Comparison of ENCODE assay signal across 13 cellular contexts in the genomic region with DNA sequence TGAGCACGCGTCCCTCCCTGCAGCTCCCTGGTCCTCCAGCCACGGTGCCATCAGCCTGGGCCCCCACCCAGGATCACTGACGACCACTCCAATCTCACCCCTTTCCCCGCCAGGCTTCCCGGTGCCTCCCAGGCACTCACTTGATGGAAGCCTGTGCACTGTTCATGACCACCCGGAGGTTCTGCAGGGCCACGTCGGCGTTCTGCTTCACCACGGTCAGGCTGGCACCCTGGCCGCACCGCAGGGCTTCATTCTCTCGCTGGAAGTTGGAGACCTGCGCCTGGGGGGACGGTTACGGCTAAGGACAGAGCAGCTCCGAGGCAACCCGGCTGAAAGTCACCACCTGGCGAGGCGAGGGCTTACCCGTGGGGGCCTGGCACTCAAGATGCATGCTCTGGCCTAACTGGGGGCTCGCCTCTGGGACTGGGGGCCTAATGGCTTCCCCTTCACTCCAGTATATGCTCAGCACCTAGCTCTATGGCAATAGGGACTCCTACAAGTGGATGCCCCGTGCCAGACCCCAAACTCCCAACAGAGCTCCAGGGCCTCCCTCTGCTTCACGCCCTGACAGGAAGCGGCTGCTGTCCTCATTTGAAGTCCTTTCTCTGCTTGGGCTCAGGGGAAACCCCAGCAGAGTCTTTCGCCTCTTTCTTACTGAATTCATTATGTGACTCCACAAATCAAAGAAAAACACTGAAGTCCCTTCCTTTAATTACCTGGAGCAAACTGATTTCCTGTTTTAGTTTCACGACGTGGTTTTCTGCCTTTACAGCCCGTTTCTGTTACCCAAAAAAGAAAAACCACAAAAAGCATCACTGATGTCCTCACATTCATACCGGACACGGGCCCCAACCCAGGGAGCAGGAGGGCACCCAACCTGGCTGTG. TPM values are rescaled to one million over a fixed set of nuclear protein-coding genes. Genes with fewer than 3 reads are reported as not detected.
DNase-seq lines count a peak whose midpoint lies in the region; ATAC-seq, FAIRE-seq and TF ChIP-seq lines count a peak whose summit lies in the region.
"Had no signal": no experiment of that assay in that cellular context is flagged by ENCODE, and none has a peak within 500 bp of the region (broad histone marks: within the 10 kb centered on the region; RNA-seq: fewer than 3 reads in every experiment).

No MANE protein-coding gene starts in this region.

- ATAC-seq in naive B cell (ENCODE audit: low read depth in 2 of 2) (no peak), GM21723 (IDR thresholded peaks at IDR 0.05; ENCODE audit: unreplicated experiment) (no peak), HG03045 (IDR thresholded peaks at IDR 0.05; ENCODE audit: unreplicated experiment) (no peak), GM18858 (IDR thresholded peaks at IDR 0.05; ENCODE audit: unreplicated experiment) (no peak)

- peaks cover 0 to 8% of the 10 kb centered on the region in 2 donors for H3K36me3 Mint-ChIP-seq in naive B cell
- H3K36me3 Mint-ChIP-seq: type B pancreatic cell had no signal

- no peak for FAIRE-seq in H54 (lab: Jason Lieb, UNC)
- FAIRE-seq: G401.6 had no signal

- peak overlapping the region; percentile 80 to 90 (median 86) for H3K4me2 ChIP-seq in BLaER1 treated with 17β-estradiol and CSF1 and Interleukin-3, amounts not matched to agents 10 nM and 100 nM
- H3K4me2 ChIP-seq in KMS-11 = peak overlapping the region; percentile 55

- no peaks in the 10 kb centered on the region for H3K9me3 ChIP-seq in BLaER1 treated with 17β-estradiol and CSF1 and Interleukin-3, amounts not matched to agents 10 nM and 100 nM (replicated peaks in 1 of 11)

- TF ChIP-seq CTCF in KMS-11 (conservative IDR thresholded peaks at IDR 0.05; ENCODE audit: low read depth, low read length) = no peak

- H3K9me3 Mint-ChIP-seq in naive B cell = no peaks in the 10 kb centered on the region
- H3K9me3 Mint-ChIP-seq: type B pancreatic cell had no signal

- no peaks in the 10 kb centered on the region for H3K27me3 Mint-ChIP-seq in naive B cell
- H3K27me3 Mint-ChIP-seq: type B pancreatic cell had no signal

- H3K4me3 ChIP-seq in BLaER1 treated with 17β-estradiol and CSF1 and Interleukin-3, amounts not matched to agents 10 nM and 100 nM = peak overlapping the region in 3 of 10 experiments; percentile 2 to 33 (median 26); a peak in 2 of 20 replicates
- no peak overlapping the region for H3K4me3 ChIP-seq in KMS-11 (IDR thresholded peaks at IDR 0.05; ENCODE audit: insufficient read depth, low read depth, low read length)

- H3K36me3 ChIP-seq in BLaER1 treated with 17β-estradiol and CSF1 and Interleukin-3, amounts not matched to agents 10 nM and 100 nM = peaks cover 50 to 67% (median 60%) of the 10 kb centered on the region in 11 experiments
- H3K36me3 ChIP-seq in KMS-11 (ENCODE audit: insufficient read depth) = no peaks in the 10 kb centered on the region

- TF ChIP-seq POLR2A in H54 (IDR thresholded peaks at IDR 0.05; ENCODE audit: low read depth, low read length) = no peak

- peaks cover 38 to 62% (median 55%) of the 10 kb centered on the region in 10 experiments for H3K4me1 ChIP-seq in BLaER1 treated with 17β-estradiol and CSF1 and Interleukin-3, amounts not matched to agents 10 nM and 100 nM
- peaks cover 65% of the 10 kb centered on the region for H3K4me1 ChIP-seq in KMS-11 (ENCODE audit: low read depth, poor library complexity, severe bottlenecking)
- H3K4me1 ChIP-seq: parathyroid adenoma had no signal

- H3K79me2 ChIP-seq in KMS-11 (ENCODE audit: insufficient read depth, low read depth) = peaks cover 23% of the 10 kb centered on the region
- H3K79me2 ChIP-seq: parathyroid adenoma had no signal

- peak; percentile 38 for DNase-seq in activated T-cell treated with anti-CD3 and anti-CD28 coated beads for 48 hours (ENCODE audit: low read depth)
- DNase-seq in naive B cell = no peak
- DNase-seq in H54 (ENCODE audit: insufficient read length, low spot score) = no peak
- DNase-seq: caudate nucleus, NCI-H1694 treated with DMSO at 0.1 percent for 48 hours had no signal

- peak overlapping the region; percentile 86 to 95 (median 90) for H3K27ac Mint-ChIP-seq in naive B cell
- H3K27ac Mint-ChIP-seq: type B pancreatic cell had no signal

- no peaks in the 10 kb centered on the region for H3K27me3 ChIP-seq in BLaER1 treated with 17β-estradiol and CSF1 and Interleukin-3, amounts not matched to agents 10 nM and 100 nM
- H3K27me3 ChIP-seq in KMS-11 (ENCODE audit: insufficient read depth, low read depth) = no peaks in the 10 kb centered on the region

- H3K4me3 Mint-ChIP-seq in naive B cell = peak overlapping the region; percentile 66 to 80 (median 70)
- H3K4me3 Mint-ChIP-seq: type B pancreatic cell had no signal

- H3K27ac ChIP-seq in BLaER1 treated with 17β-estradiol and CSF1 and Interleukin-3, amounts not matched to agents 10 nM and 100 nM = peak overlapping the region in 10 of 11 experiments; percentile 3 to 67 (median 58); a peak in 18 of 22 replicates
- peak overlapping the region; percentile 49 for H3K27ac ChIP-seq in KMS-11
- H3K27ac ChIP-seq: parathyroid adenoma had no signal

- peak overlapping the region; percentile 24 to 75 (median 62); a peak in 21 of 22 replicates for H3K9ac ChIP-seq in BLaER1 treated with 17β-estradiol and CSF1 and Interleukin-3, amounts not matched to agents 10 nM and 100 nM
- no peak overlapping the region for H3K9ac ChIP-seq in KMS-11
- H3K9ac ChIP-seq: parathyroid adenoma had no signal

- H3K4me1 Mint-ChIP-seq in naive B cell = peaks cover 31 to 67% (median 40%) of the 10 kb centered on the region in 3 donors

- H4K20me1 ChIP-seq in BLaER1 treated with 17β-estradiol and CSF1 and Interleukin-3, amounts not matched to agents 10 nM and 100 nM = peaks cover 16 to 57% (median 28%) of the 10 kb centered on the region in 11 experiments; a peak in 18 of 22 replicates
- 0 out of 2 replicates have a peak, but pooled peaks cover under 1% of the 10 kb centered on the region for H4K20me1 ChIP-seq in KMS-11 (ENCODE audit: insufficient read depth)

- H2AFZ ChIP-seq in KMS-11 (ENCODE audit: low read depth) = no peak overlapping the region
- H2AFZ ChIP-seq: parathyroid adenoma had no signal

RNA-seq across cellular contexts. Expression of a gene that starts 4.2 kb away (rescaled TPM):
- 1 to 10 TPM in 5 of 6 donors, not detected in 1; 1.1 to 2.1 (median 1.3) TPM for polyA plus RNA-seq in naive B cell (ENCODE audit: low read depth in 6 of 6)

RNA-seq across cellular contexts. Expression of a gene that starts 6.3 kb away (rescaled TPM):
- polyA plus RNA-seq in naive B cell (ENCODE audit: low read depth in 6 of 6) = 10 to 100 TPM in 5 of 6 donors, 1 to 10 TPM in 1; 6.4 to 15.8 (median 14.4) TPM

RNA-seq across cellular contexts. Expression of a gene that starts 6.3 kb away (rescaled TPM):
- polyA plus RNA-seq in naive B cell (ENCODE audit: low read depth in 6 of 6) = 10 to 100 TPM; 28.1 to 39.8 (median 35.1) TPM

RNA-seq across cellular contexts. Expression of a gene that starts 30.7 kb away (rescaled TPM):
- under 1 TPM in 5 of 6 donors, not detected in 1; 0.16 to 0.52 (median 0.33) TPM for polyA plus RNA-seq in naive B cell (ENCODE audit: low read depth in 6 of 6)

RNA-seq across cellular contexts. Expression of a gene that starts 35.5 kb away (rescaled TPM):
- 1 to 10 TPM in 5 of 6 donors, under 1 TPM in 1; 0.61 to 6.8 (median 3.2) TPM for polyA plus RNA-seq in naive B cell (ENCODE audit: low read depth in 6 of 6)
